24 cellular contexts compared by ENCODE assay signal in genomic region chr20:42020316-42020715, GRCh38.
"Had no signal": no experiment of that assay in that cellular context is flagged by ENCODE, and none has a peak within 500 bp of the region (broad histone marks: within the 10 kb centered on the region; RNA-seq: fewer than 3 reads in every experiment).

No MANE protein-coding gene starts in this region.

- H3K27ac ChIP-seq: left ventricle myocardium inferior, ovary, prostate gland, spleen, suprapubic skin, thoracic aorta, tibial artery, upper lobe of right lung had no signal

- H3K9me3 ChIP-seq: left ventricle myocardium inferior, mucosa of descending colon, ovary, prostate gland, suprapubic skin, thoracic aorta, tibial artery, upper lobe of right lung had no signal

- H3K36me3 ChIP-seq: left ventricle myocardium inferior, ovary, prostate gland, spleen, suprapubic skin, thoracic aorta, tibial artery, upper lobe of right lung had no signal

- H3K4me1 ChIP-seq: left ventricle myocardium inferior, prostate gland, spleen, suprapubic skin, tibial artery, upper lobe of right lung had no signal

- H3K27me3 ChIP-seq: ovary, spleen, suprapubic skin, tibial artery, upper lobe of right lung had no signal

- DNase-seq: hippocampal formation; kidney; left ventricle myocardium inferior; midbrain; mucosa of descending colon; naive thymus-derived CD4-positive, alpha-beta T cell; ovary; posterior cingulate gyrus; retina; right cardiac atrium; small intestine; spleen; stimulated activated CD4-positive, alpha-beta T cell treated with anti-CD3 and anti-CD28 coated beads, Interleukin-4, amount 100 ng/mL, for 24 hours; stimulated activated naive CD4-positive, alpha-beta T cell; tibial artery; trophoblast cell; upper lobe of right lung had no signal

- H3K4me3 ChIP-seq: left ventricle myocardium inferior, lung, mucosa of descending colon, ovary, prostate gland, spleen, suprapubic skin, thoracic aorta, tibial artery, upper lobe of right lung had no signal

- ATAC-seq: mucosa of descending colon; naive thymus-derived CD4-positive, alpha-beta T cell; natural killer cell treated with Interleukin-12 subunit alpha and Interleukin-12 subunit beta and Interleukin-15 and Interleukin-18, amount 100 ng/mL, for 72 hours; right cardiac atrium; sciatic nerve; stimulated activated effector memory CD8-positive, alpha-beta T cell treated with anti-CD3 and anti-CD28 coated beads, Interleukin-12 subunit alpha, Interleukin-12 subunit beta, amount 100 ng/mL, for 72 hours; upper lobe of right lung had no signal
